In genomic region chr2:96869824-96870630, GRCh38 we compare ENCODE assay signal across 7 cellular contexts. TPM values are rescaled to one million over a fixed set of nuclear protein-coding genes. Genes with fewer than 3 reads are reported as not detected.
DNase-seq lines count a peak whose midpoint lies in the region; ATAC-seq and TF ChIP-seq lines count a peak whose summit lies in the region.

TSS of gene SEMA4C (minus strand) at chr2:96870080. CDS start at chr2:96867886, 2,194 bp downstream.

- H3K27ac ChIP-seq in tibial nerve: peak within 1 kb of the TSS; percentile 94 to 99 (median 98)

- peak; percentile 23 for DNase-seq in NCI-H226
- peak; percentile 56 for DNase-seq in activated T-helper 1 cell treated with Interleukin-2 at 50 U/mL for 16 hours (ENCODE audit: low read depth)
- peak; percentile 33 for DNase-seq in fibroblast of gingiva (ENCODE audit: low read depth)
- DNase-seq in naive B cell: peak; percentile 47
- DNase-seq in tibial nerve (ENCODE audit: low spot score in 2 of 2): peak; percentile 46 to 49

- peak within 1 kb of the TSS in 3 of 6 donors; percentile 18 to 78 (median 52) for H3K27ac Mint-ChIP-seq in naive B cell

- peak in 1 of 2 donors; percentile 79 for TF ChIP-seq EP300 in tibial nerve (IDR thresholded peaks at IDR 0.05)

- peaks cover 0 to 76% (median 56%) of the 10 kb centered on the region in 4 donors for H3K4me1 ChIP-seq in tibial nerve

- H3K4me3 ChIP-seq in tibial nerve: peak within 1 kb of the TSS; percentile 64 to 92 (median 88)

- TF ChIP-seq CTCF in tibial nerve (IDR thresholded peaks at IDR 0.05): peak in 1 of 5 experiments; percentile 18

- no peaks in the 10 kb centered on the region for H3K9me3 Mint-ChIP-seq in naive B cell

- ATAC-seq in naive B cell (ENCODE audit: low read depth in 2 of 2) (peak; percentile 22 to 27), HG02938 (IDR thresholded peaks at IDR 0.05; ENCODE audit: unreplicated experiment) (no peak)

- no peaks in the 10 kb centered on the region for H3K27me3 ChIP-seq in tibial nerve

- H3K4me3 Mint-ChIP-seq in naive B cell: peak within 1 kb of the TSS; percentile 78 to 90 (median 86)

- H3K9me3 ChIP-seq in tibial nerve: no peaks in the 10 kb centered on the region

- H3K36me3 ChIP-seq in tibial nerve: peaks cover 0 to 27% (median 3%) of the 10 kb centered on the region in 3 donors

- WGBS in tibial nerve, 2 donors: 1 to 3% methylated on average over 61 of the region's 92 CpGs

- H3K4me1 Mint-ChIP-seq in naive B cell: peaks cover 21 to 43% (median 40%) of the 10 kb centered on the region in 3 donors

- peaks cover 24 to 44% (median 35%) of the 10 kb centered on the region in 3 donors for H3K27me3 Mint-ChIP-seq in naive B cell

- H3K36me3 Mint-ChIP-seq in naive B cell: no peaks in the 10 kb centered on the region

- TF ChIP-seq POLR2A in GM15510 (IDR thresholded peaks at IDR 0.05; ENCODE audit: borderline replicate concordance, extremely low read depth, insufficient read length) (peak; percentile 37), tibial nerve (IDR thresholded peaks at IDR 0.05) (peak; percentile 21 to 84)

RNA-seq across cellular contexts. Expression of gene SEMA4C, which starts in this region (rescaled TPM):
- polyA plus RNA-seq in naive B cell (ENCODE audit: low read depth in 6 of 6): under 1 TPM in 1 of 6 donors, not detected in 5; 0.82 TPM
- total RNA-seq in tibial nerve: 100 to 1,000 TPM; 120 to 181 (median 147) TPM

Comparison
In these comparisons a context has a peak if more than half of its experiments do, and no peak if none do; other contexts are left out.
1. Peak in DNase-seq and ATAC-seq in naive B cell; RNA of the gene not detected or under 1 TPM.